ENCODE assay signal across 14 cellular contexts in genomic region chr11:48114740-48115139, GRCh38.
DNase-seq lines count a peak whose midpoint lies in the region; FAIRE-seq lines count a peak whose summit lies in the region.
"Had no signal": no experiment of that assay in that cellular context is flagged by ENCODE, and none has a peak within 500 bp of the region (broad histone marks: within the 10 kb centered on the region; RNA-seq: fewer than 3 reads in every experiment).

No MANE protein-coding gene starts in this region.

- CTCF ChIA-PET in activated naive CD4-positive, alpha-beta T cell treated with anti-CD3 and anti-CD28 coated beads, Interleukin-2, amount 10 ng/mL, durations not matched to agents 7 days and 5 days (lab: Charles Lee): interaction anchor here (0.6 to 0.8 kb wide), 4 partner anchors 10 to 181 kb away, joined by 3 read pairs; no protein-coding TSS in a partner anchor

- H3K27ac Mint-ChIP-seq in activated naive CD4-positive, alpha-beta T cell treated with anti-CD3 and anti-CD28 coated beads, Interleukin-2, amount 10 ng/mL, durations not matched to agents 7 days and 5 days: peak overlapping the region; percentile 6

- DNase-seq in DMS 273 (lab: John Stamatoyannopoulos, UW; ENCODE audit: unreplicated experiment) (peak; percentile 13), DMS 273 treated with DMSO at 0.1 percent for 48 hours (lab: John Stamatoyannopoulos, UW) (no peak), OCI-M1 (lab: John Stamatoyannopoulos, UW) (peak; percentile 15), SHP77 treated with DMSO at 0.1 percent for 48 hours (lab: John Stamatoyannopoulos, UW) (no peak)
- DNase-seq in activated naive CD4-positive, alpha-beta T cell treated with anti-CD3 and anti-CD28 coated beads, Interleukin-2, amount 10 ng/mL, durations not matched to agents 7 days and 5 days: no peak
- DNase-seq in activated naive CD4-positive, alpha-beta T cell treated with anti-CD3 and anti-CD28 coated beads, Interleukin-2, amount 50 U/mL, for 16 hours: no peak
- DNase-seq in stimulated activated CD4-positive, alpha-beta T cell treated with anti-CD3 and anti-CD28 coated beads, Interleukin-4, amount 100 ng/mL, for 4 hours: no peak
- DNase-seq: CD8-positive, alpha-beta memory T cell; DMS79; GM23248 had no signal

- H3K4me3 Mint-ChIP-seq in activated naive CD4-positive, alpha-beta T cell treated with anti-CD3 and anti-CD28 coated beads, Interleukin-2, amount 10 ng/mL, durations not matched to agents 7 days and 5 days: no peak overlapping the region
- H3K4me3 Mint-ChIP-seq: CD14-positive monocyte; CD8-positive, alpha-beta memory T cell had no signal

- H3K36me3 Mint-ChIP-seq in activated naive CD4-positive, alpha-beta T cell treated with anti-CD3 and anti-CD28 coated beads, Interleukin-2, amount 10 ng/mL, durations not matched to agents 7 days and 5 days: peaks cover 54% of the 10 kb centered on the region

- no peaks in the 10 kb centered on the region for H3K27me3 Mint-ChIP-seq in activated naive CD4-positive, alpha-beta T cell treated with anti-CD3 and anti-CD28 coated beads, Interleukin-2, amount 10 ng/mL, durations not matched to agents 7 days and 5 days
- H3K27me3 Mint-ChIP-seq: CD8-positive, alpha-beta memory T cell had no signal

- peaks cover 14% of the 10 kb centered on the region for H3K4me1 Mint-ChIP-seq in activated naive CD4-positive, alpha-beta T cell treated with anti-CD3 and anti-CD28 coated beads, Interleukin-2, amount 10 ng/mL, durations not matched to agents 7 days and 5 days

- FAIRE-seq in islet of Langerhans (lab: Jason Lieb, UNC): peak; percentile 61
- FAIRE-seq: GM12891, H54 had no signal

- peaks cover 18% of the 10 kb centered on the region for H3K9me3 Mint-ChIP-seq in activated naive CD4-positive, alpha-beta T cell treated with anti-CD3 and anti-CD28 coated beads, Interleukin-2, amount 10 ng/mL, durations not matched to agents 7 days and 5 days

Comparison
In these comparisons a context has a peak if more than half of its experiments do, and no peak if none do; other contexts are left out.
1. DNase-seq: peak in DMS 273 (single experiment) and OCI-M1 (single experiment); none in DMS 273 treated with DMSO at 0.1 percent for 48 hours (single experiment), activated naive CD4-positive, alpha-beta T cell treated with anti-CD3 and anti-CD28 coated beads, Interleukin-2, amount 10 ng/mL, durations not matched to agents 7 days and 5 days (single experiment), activated naive CD4-positive, alpha-beta T cell treated with anti-CD3 and anti-CD28 coated beads, Interleukin-2, amount 50 U/mL, for 16 hours (single experiment), SHP77 treated with DMSO at 0.1 percent for 48 hours (single experiment) and stimulated activated CD4-positive, alpha-beta T cell treated with anti-CD3 and anti-CD28 coated beads, Interleukin-4, amount 100 ng/mL, for 4 hours (0 of 2).